9 cellular contexts compared by ENCODE assay signal in genomic region chr4:44434247-44434646, GRCh38. TPM values are rescaled to one million over a fixed set of nuclear protein-coding genes. Genes with fewer than 3 reads are reported as not detected.
"Had no signal": no experiment of that assay in that cellular context is flagged by ENCODE, and none has a peak within 500 bp of the region (broad histone marks: within the 10 kb centered on the region; RNA-seq: fewer than 3 reads in every experiment).

No MANE protein-coding gene starts in this region.

- H3K27ac ChIP-seq: GM23248 had no signal

- H3K36me3 ChIP-seq: HAP-1 had no signal

- H3K4me2 ChIP-seq: GM23338 had no signal

- DNase-seq: GM23248, GOT3, H7, H9, HCEC 1CT, HFFc6 had no signal

- H3K4me1 ChIP-seq: HAP-1 had no signal

- H3K4me3 ChIP-seq: GM23248, GM23338, HAP-1 had no signal

- H3K9ac ChIP-seq: GM23248 had no signal

- H2AFZ ChIP-seq: GM23248, GM23338 had no signal

- H3K9me3 ChIP-seq: HAP-1 had no signal

- ATAC-seq: GM23338, HCT116 had no signal

RNA-seq across cellular contexts. Expression of gene KCTD8, which starts 14.4 kb away (rescaled TPM):
- total RNA-seq: GM23248, HFFc6 had no signal
